8 cellular contexts compared by ENCODE assay signal in genomic region chr16:89241187-89242003, GRCh38. TPM values are rescaled to one million over a fixed set of nuclear protein-coding genes. Genes with fewer than 3 reads are reported as not detected.
DNase-seq lines count a peak whose midpoint lies in the region; ATAC-seq and TF ChIP-seq lines count a peak whose summit lies in the region.

No MANE protein-coding gene starts in this region.

- no peaks in the 10 kb centered on the region for H3K27me3 ChIP-seq in upper lobe of right lung

- intact Hi-C loops in left cardiac atrium (cut with DNase I) (no loop called here), upper lobe of right lung (cut with DNase I) (no loop called here)

- H3K4me3 Mint-ChIP-seq in progenitor cell of endocrine pancreas (ENCODE audit: low read depth): peak overlapping the region; percentile 90

- peak overlapping the region; percentile 99 for H3K27ac Mint-ChIP-seq in progenitor cell of endocrine pancreas

- peaks cover 3% of the 10 kb centered on the region for H3K9me3 Mint-ChIP-seq in progenitor cell of endocrine pancreas (ENCODE audit: low read depth)

- TF ChIP-seq CTCF in LNCaP clone FGC (IDR thresholded peaks at IDR 0.05; ENCODE audit: control insufficient read depth, extremely low read depth, insufficient read depth) (no peak), progenitor cell of endocrine pancreas (IDR thresholded peaks at IDR 0.05; ENCODE audit: unreplicated experiment) (no peak), upper lobe of right lung (IDR thresholded peaks at IDR 0.05) (no peak)

- H3K36me3 ChIP-seq in upper lobe of right lung: no peaks in the 10 kb centered on the region

- H3K4me1 Mint-ChIP-seq in progenitor cell of endocrine pancreas (ENCODE audit: low read depth): peaks cover 2% of the 10 kb centered on the region

- WGBS in adipose tissue, 3 donors: 3 to 8% (median 6%) methylated on average over 33 to 37 of the region's 39 CpGs

- peaks cover 5% of the 10 kb centered on the region for H3K36me3 Mint-ChIP-seq in progenitor cell of endocrine pancreas (ENCODE audit: insufficient read depth)

- H3K4me3 ChIP-seq in LNCaP clone FGC (ENCODE audit: low read depth, low read length): peak overlapping the region; percentile 82
- H3K4me3 ChIP-seq in upper lobe of right lung: peak overlapping the region; percentile 74

- H3K27me3 Mint-ChIP-seq in progenitor cell of endocrine pancreas: no peaks in the 10 kb centered on the region

- peaks cover 5% of the 10 kb centered on the region for H3K4me1 ChIP-seq in upper lobe of right lung

- H3K27ac ChIP-seq in adipose tissue (ENCODE audit: low read depth, low read length) (peak overlapping the region; percentile 40), upper lobe of right lung (peak overlapping the region; percentile 97)

- DNase-seq in DMS114 treated with DMSO at 0.1 percent for 48 hours (lab: John Stamatoyannopoulos, UW; ENCODE audit: unreplicated experiment) (peak; percentile 76), LNCaP clone FGC (ENCODE audit: low read depth) (peak; percentile 45), T follicular helper cell (ENCODE audit: low read depth) (peak; percentile 82), left cardiac atrium (peak; percentile 79), progenitor cell of endocrine pancreas (ENCODE audit: low spot score, unreplicated experiment) (peak; percentile 48), upper lobe of right lung (peak; percentile 85)

- H3K9me3 ChIP-seq in upper lobe of right lung: no peaks in the 10 kb centered on the region

- ATAC-seq in GM21528 (IDR thresholded peaks at IDR 0.05; ENCODE audit: low FRiP score, unreplicated experiment) (peak; percentile 56), left cardiac atrium (peak; percentile 76 to 78), upper lobe of right lung (peak; percentile 76)

RNA-seq across cellular contexts. Expression of gene ZNF778, which starts 23.9 kb away (rescaled TPM):
- polyA plus RNA-seq in adipose tissue: 1 to 10 TPM; 1.1 to 3.8 (median 3.1) TPM
- total RNA-seq in left cardiac atrium (1 to 10 TPM; 7.5 to 9.8 TPM), progenitor cell of endocrine pancreas (10.5 and 11.2 TPM in 2 replicates), upper lobe of right lung (10.3 TPM)

RNA-seq across cellular contexts. Expression of gene SLC22A31, which starts 41.1 kb away (rescaled TPM):
- polyA plus RNA-seq in adipose tissue: 1 to 10 TPM in 1 of 3 donors, under 1 TPM in 1, not detected in 1; 0.59 to 1.1 TPM
- total RNA-seq in left cardiac atrium: under 1 TPM in 1 of 2 donors, not detected in 1; 0.27 TPM
- 6.9 and 10.3 TPM in 2 replicates for total RNA-seq in progenitor cell of endocrine pancreas
- total RNA-seq in upper lobe of right lung: 136 TPM

Comparison
In these comparisons a context has a peak if more than half of its experiments do, and no peak if none do; other contexts are left out.
1. Peak in every context shown above with its lines: DNase-seq, ATAC-seq, H3K4me3 ChIP-seq and H3K27ac ChIP-seq.
2. RNA of gene SLC22A31, which starts 41.1 kb away (total RNA-seq): 136 TPM in upper lobe of right lung (single experiment); 6.9 to 10.3 TPM in progenitor cell of endocrine pancreas and 0.27 TPM in left cardiac atrium; every median in the first group is over 10 times any median in the second.